Comparison of ENCODE assay signal across 10 cellular contexts in genomic region chr2:118122768-118123335, GRCh38. TPM values are rescaled to one million over a fixed set of nuclear protein-coding genes. Genes with fewer than 3 reads are reported as not detected.
DNase-seq lines count a peak whose midpoint lies in the region; ATAC-seq, FAIRE-seq and TF ChIP-seq lines count a peak whose summit lies in the region.
"Had no signal": no experiment of that assay in that cellular context is flagged by ENCODE, and none has a peak within 500 bp of the region (broad histone marks: within the 10 kb centered on the region; RNA-seq: fewer than 3 reads in every experiment).

No MANE protein-coding gene starts in this region.

- ATAC-seq in HG02870 (IDR thresholded peaks at IDR 0.05; ENCODE audit: unreplicated experiment), result peak; percentile 88
- peak; percentile 52 for ATAC-seq in sciatic nerve

- peaks cover 0 to 9% (median 0%) of the 10 kb centered on the region in 45 donors for H3K27me3 ChIP-seq in dorsolateral prefrontal cortex

- intact Hi-C loops in sciatic nerve (cut with DNase I) (no loop called here), dorsolateral prefrontal cortex (cut with DNase I) (no loop called here)

- peak; percentile 63 for FAIRE-seq in RCC 7860 (lab: Jason Lieb, UNC)

- peak; percentile 29 for TF ChIP-seq POLR2A in GM18951 (IDR thresholded peaks at IDR 0.05; ENCODE audit: extremely low read depth, insufficient read depth, insufficient read length)

- DNase-seq in RCC 7860 (ENCODE audit: low spot score) (peak; percentile 29), sciatic nerve (ENCODE audit: low spot score) (no peak), NCI-H774 (lab: John Stamatoyannopoulos, UW) (no peak), dorsolateral prefrontal cortex (no peak), hypothalamus (lab: John Stamatoyannopoulos, UW) (no peak)
- no peak for DNase-seq in activated T-cell treated with anti-CD3 and anti-CD28 coated beads, Interleukin-2, amount 50 U/mL, for 48 hours
- DNase-seq: activated CD4-positive, alpha-beta T cell treated with anti-CD3 and anti-CD28 coated beads for 48 hours; heart right ventricle had no signal

- no peak for TF ChIP-seq CTCF in dorsolateral prefrontal cortex (IDR thresholded peaks at IDR 0.05 in 54 of 56, conservative IDR thresholded peaks at IDR 0.05 in 2 of 56; ENCODE audit: low read depth in 1 of 56, partially characterized antibody in 56 of 56)

- H3K27ac ChIP-seq in dorsolateral prefrontal cortex, result no peak overlapping the region

- no peak overlapping the region for H3K4me3 ChIP-seq in dorsolateral prefrontal cortex
- H3K4me3 ChIP-seq: heart right ventricle had no signal

- in situ Hi-C loops in GM18951 (cut with MboI; ENCODE audit: low sequenced_read_pairs, unreplicated experiment), result no loop called here

RNA-seq across cellular contexts. Expression of gene INSIG2, which starts 34.6 kb away (rescaled TPM):
- total RNA-seq in sciatic nerve, result 23.2 TPM
- 10 to 100 TPM; 17.4 to 39.6 (median 27.9) TPM for total RNA-seq in dorsolateral prefrontal cortex
